7 cellular contexts compared by ENCODE assay signal in the genomic region with DNA sequence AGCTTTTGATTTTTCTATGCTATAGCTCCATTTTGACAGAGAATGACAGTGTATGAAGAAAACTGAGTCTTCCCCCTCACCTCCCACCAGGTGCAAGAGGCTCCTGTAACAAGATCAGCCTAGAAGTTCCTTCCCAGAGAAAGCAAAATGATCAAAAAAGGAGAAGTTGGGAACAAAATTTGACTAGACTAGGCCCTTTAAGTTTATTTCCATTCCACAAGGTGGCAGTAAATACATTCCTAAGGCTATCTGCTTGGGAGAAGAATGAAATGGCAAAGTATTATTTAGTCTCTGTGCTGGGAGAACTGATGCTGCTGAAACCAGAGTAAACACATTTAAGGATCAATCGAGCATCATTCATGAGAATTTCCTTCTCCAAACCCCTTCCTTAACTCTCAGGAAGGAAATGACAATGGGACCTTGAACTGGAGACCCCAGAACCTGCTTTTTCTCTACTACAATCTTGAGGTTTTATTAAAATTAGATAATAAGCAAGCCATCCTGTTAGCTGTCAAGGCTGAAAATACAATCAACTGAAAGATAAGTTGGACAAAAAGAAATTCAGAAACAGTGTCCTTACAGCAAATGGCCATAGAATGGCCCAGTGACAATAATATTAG.
DNase-seq lines count a peak whose midpoint lies in the region; ATAC-seq and TF ChIP-seq lines count a peak whose summit lies in the region.

No MANE protein-coding gene starts in this region.

- peak overlapping the region in 1 of 4 donors; percentile 29 for H3K27ac ChIP-seq in transverse colon

- no peaks in the 10 kb centered on the region for H3K9me3 ChIP-seq in transverse colon

- WGBS in transverse colon (ENCODE audit: low coverage in 1 of 2), 2 donors, result 0 to 3% methylated on average over 1 of the region's 1 CpG

- H3K27me3 ChIP-seq in transverse colon, result no peaks in the 10 kb centered on the region

- no peak for TF ChIP-seq EP300 in transverse colon (IDR thresholded peaks at IDR 0.05; ENCODE audit: low read depth)

- in situ Hi-C loops in astrocyte of the cerebellum (cut with HindIII; ENCODE audit: low sequenced_read_pairs) (no loop called here), transverse colon (cut with MboI; ENCODE audit: low pct_ligation_motif_present in 1 of 4, low pct_unique_long_range_greater_than_20kb in 1 of 4, low sequenced_read_pairs in 3 of 4) (no loop called here)

- peaks cover 0 to 4% (median 0%) of the 10 kb centered on the region in 4 donors for H3K4me1 ChIP-seq in transverse colon

- TF ChIP-seq POLR2A in transverse colon (IDR thresholded peaks at IDR 0.05), result no peak

- no peak for ATAC-seq in activated CD4-positive, CD25-positive, alpha-beta regulatory T cell treated with anti-CD3 and anti-CD28 coated beads, Interleukin-2, amount 50 U/mL, for 24 hours
- no peak for ATAC-seq in GM21423 (IDR thresholded peaks at IDR 0.05; ENCODE audit: unreplicated experiment)

- DNase-seq in NCI-H1092 treated with DMSO at 0.1 percent for 48 hours (lab: John Stamatoyannopoulos, UW) (peak; percentile 53), astrocyte of the cerebellum (ENCODE audit: low read depth) (peak; percentile 62), iPS-NIHi11 (ENCODE audit: low spot score) (peak; percentile 68), transverse colon (no peak)

- H3K36me3 ChIP-seq in transverse colon, result no peaks in the 10 kb centered on the region

- intact Hi-C loops in transverse colon (cut with DNase I; ENCODE audit: low total_unique reads), result loop anchor here (5.0 kb wide), 2 partner anchors 460 to 840 kb away; a partner anchor contains a TSS

- H3K4me3 ChIP-seq in astrocyte of the cerebellum (ENCODE audit: low read depth, low read length) (no peak overlapping the region), transverse colon (no peak overlapping the region)

- TF ChIP-seq CTCF in GM12872 (IDR thresholded peaks at IDR 0.05; ENCODE audit: insufficient read depth, low read depth, low read length) (peak; percentile 45; the same call in 2 of the 3 replicates), astrocyte of the cerebellum (IDR thresholded peaks at IDR 0.05; ENCODE audit: low read depth, low read length, missing control alignments) (peak; percentile 44), transverse colon (IDR thresholded peaks at IDR 0.05) (peak; percentile 36 to 60 (median 54))
